In the genomic region with DNA sequence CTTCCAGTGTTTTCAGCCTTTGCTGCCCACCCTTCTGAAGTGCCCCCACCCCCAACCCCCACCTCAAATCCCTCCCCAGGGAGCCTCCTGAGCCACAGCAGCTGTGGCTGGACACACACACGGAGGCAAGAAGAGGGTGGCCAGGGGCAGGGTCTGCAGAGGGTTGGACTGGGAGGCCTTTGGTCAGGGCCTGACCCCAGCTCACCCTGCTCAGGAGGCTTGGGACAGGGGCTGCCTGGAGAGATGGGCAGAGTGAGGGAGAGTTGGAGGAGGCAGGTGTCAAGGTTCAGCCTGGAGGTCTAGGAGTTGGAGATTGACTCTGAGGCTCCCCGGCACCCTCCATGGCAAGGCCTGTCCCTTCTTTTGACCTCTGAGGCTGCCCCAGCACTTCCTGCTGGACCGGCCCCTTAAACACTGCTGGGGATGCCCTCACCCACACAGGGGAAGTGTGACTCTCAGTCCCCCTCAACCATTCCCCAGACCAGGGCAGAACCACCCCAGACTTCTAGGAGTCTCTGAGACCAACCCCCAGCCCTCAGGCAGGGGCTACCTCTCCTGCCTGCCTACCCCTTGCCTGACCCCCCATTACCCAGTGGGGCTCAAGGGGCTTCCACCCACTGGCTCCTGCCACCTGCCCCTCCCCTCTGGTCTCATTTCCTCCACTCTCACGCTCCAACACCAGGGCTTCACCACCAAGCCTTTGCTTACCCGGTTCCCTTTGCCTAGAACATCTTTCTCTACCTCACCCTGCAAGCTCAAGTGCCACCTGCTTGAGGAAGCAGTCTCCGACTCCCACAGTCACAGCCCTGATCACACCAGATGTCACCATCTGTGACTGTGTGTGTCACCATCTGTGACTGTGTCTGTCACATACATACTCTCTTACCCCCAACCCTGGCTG, we compare ENCODE assay signal across 9 cellular contexts. TPM values are rescaled to one million over a fixed set of nuclear protein-coding genes. Genes with fewer than 3 reads are reported as not detected.
DNase-seq lines count a peak whose midpoint lies in the region; FAIRE-seq and TF ChIP-seq lines count a peak whose summit lies in the region.
"Had no signal": no experiment of that assay in that cellular context is flagged by ENCODE, and none has a peak within 500 bp of the region (broad histone marks: within the 10 kb centered on the region; RNA-seq: fewer than 3 reads in every experiment).

No MANE protein-coding gene starts in this region.

- H3K18ac ChIP-seq in H1 (ENCODE audit: extremely low read depth, low read length) = no peak overlapping the region; the same call in 1 of the 2 replicates

- no peak for TF ChIP-seq RAD21 in H1 (IDR thresholded peaks at IDR 0.05 in 1 of 2, conservative IDR thresholded peaks at IDR 0.05 in 1 of 2; ENCODE audit: low read depth in 2 of 2, low read length in 2 of 2)

- H3K4me1 ChIP-seq in H1 (replicated peaks in 1 of 4; ENCODE audit: control insufficient read depth in 3 of 4, insufficient read depth in 4 of 4, low read length in 3 of 4) = peaks cover 8 to 24% (median 14%) of the 10 kb centered on the region in 4 experiments

- H4K8ac ChIP-seq in H1 (ENCODE audit: extremely low read depth, insufficient read depth, low read length) = no peak overlapping the region

- no peaks in the 10 kb centered on the region for H3K36me3 ChIP-seq in H1 (ENCODE audit: control insufficient read depth in 2 of 4, insufficient read depth in 4 of 4, low read length in 3 of 4)

- CTCF ChIA-PET in H1 (lab: Charles Lee; ENCODE audit: partially characterized antibody) = interaction anchor here (0.7 to 4.5 kb wide), 3 partner anchors 18 to 430 kb away, joined by 4 to 18 read pairs (median 16); no protein-coding TSS in a partner anchor

- no peak overlapping the region for H4K5ac ChIP-seq in H1 (ENCODE audit: insufficient read length, low read depth, low read length)

- H2BK5ac ChIP-seq in H1 (ENCODE audit: low read depth, low read length) = peak overlapping the region; percentile 8; the same call in 1 of the 2 replicates

- H3K23ac ChIP-seq in H1 (ENCODE audit: insufficient read length) = no peak overlapping the region

- H3K79me1 ChIP-seq in H1 (ENCODE audit: low read depth, low read length) = peaks cover 19% of the 10 kb centered on the region

- no peak overlapping the region; a peak in 1 of 7 replicates for H3K9ac ChIP-seq in H1 (replicated peaks in 1 of 4; ENCODE audit: extremely low read depth in 1 of 4, low read depth in 3 of 4, low read length in 3 of 4)

- no peak overlapping the region for H3K4me3 ChIP-seq in Jurkat, Clone E6-1 (ENCODE audit: low read length)
- H3K4me3 ChIP-seq in H1 (ENCODE audit: extremely low read depth in 1 of 4, insufficient read depth in 2 of 4, low read depth in 3 of 4, low read length in 4 of 4) = no peak overlapping the region

- 0 out of 2 replicates have a peak overlapping the region, but pooled peaks have one; percentile 39 for H3K27ac ChIP-seq in H1 (ENCODE audit: low read depth, low read length)

- H4K20me1 ChIP-seq in H1 (replicated peaks in 1 of 2; ENCODE audit: control insufficient read depth in 1 of 2, insufficient read depth in 2 of 2, low read length in 2 of 2) = peaks cover 18 to 42% of the 10 kb centered on the region in 2 experiments

- no peak overlapping the region for H3K4me2 ChIP-seq in H1 (ENCODE audit: insufficient read depth in 1 of 2, low read depth in 2 of 2, low read length in 2 of 2)

- WGBS in H1 (ENCODE audit: extremely low coverage in 1 of 2, insufficient coverage in 1 of 2, insufficient read length in 1 of 2, insufficient replicate concordance in 2 of 2, low coverage in 1 of 2, low lambda C conversion rate in 2 of 2, missing lambda C conversion rate in 1 of 2), 2 experiments = 91% methylated on average over 6 of the region's 6 CpGs; no CpG with 5 or more reads in 1 of the 2 experiments

- POLR2A ChIA-PET in H1 (lab: Charles Lee; ENCODE audit: partially characterized antibody) = interaction anchor here (1.3 to 1.4 kb wide), 2 partner anchors 9 to 18 kb away, joined by 3 read pairs; partner anchors contain the start of gene ARAP1

- peak overlapping the region; percentile 75; the same call in 1 of the 2 replicates for H2BK15ac ChIP-seq in H1 (ENCODE audit: low read length)

- peak; percentile 86 for DNase-seq in D721Med (ENCODE audit: insufficient read length, low spot score)
- DNase-seq in GM19239 (ENCODE audit: insufficient read length, low spot score) = no peak
- peak; percentile 29 for DNase-seq in Jurkat, Clone E6-1 (ENCODE audit: low read depth, low spot score)
- DNase-seq in H1 (ENCODE audit: low read depth in 1 of 2, low spot score in 2 of 2) = no peak
- no peak for DNase-seq in GM10266 (ENCODE audit: extremely low spot score)
- no peak for DNase-seq in NCI-H1092 treated with DMSO at 0.1 percent for 48 hours (lab: John Stamatoyannopoulos, UW)
- DNase-seq in GM20000 (ENCODE audit: low spot score) = no peak
- no peak for DNase-seq in activated CD4-positive, CD25-positive, alpha-beta regulatory T cell (lab: John Stamatoyannopoulos, UW)
- DNase-seq: central memory CD4-positive, alpha-beta T cell had no signal

- no peak overlapping the region for H4K91ac ChIP-seq in H1 (replicated peaks; ENCODE audit: insufficient read length, low read length)

- H2AFZ ChIP-seq in H1 (ENCODE audit: low read length) = no peak overlapping the region

- peak; percentile 85 for FAIRE-seq in D721Med (lab: Jason Lieb, UNC)
- FAIRE-seq in GM19239 (lab: Jason Lieb, UNC) = peak; percentile 93
- FAIRE-seq in H1 (lab: Jason Lieb, UNC) = no peak

- no peaks in the 10 kb centered on the region for H3K27me3 ChIP-seq in H1 (replicated peaks in 1 of 4; ENCODE audit: control insufficient read depth in 3 of 4, extremely low read depth in 1 of 4, insufficient read depth in 3 of 4, low read length in 3 of 4)

- H3K23me2 ChIP-seq in H1 (ENCODE audit: low read depth, low read length) = no peaks in the 10 kb centered on the region

- no peak overlapping the region for H2BK120ac ChIP-seq in H1 (replicated peaks; ENCODE audit: low read depth, low read length)

- no peak overlapping the region for H3K14ac ChIP-seq in H1 (ENCODE audit: insufficient read length)

- no peak overlapping the region for H3K4ac ChIP-seq in H1 (replicated peaks; ENCODE audit: insufficient read length, low read depth, low read length)

- no peak overlapping the region for H2BK20ac ChIP-seq in H1 (ENCODE audit: low read length)

- no peak overlapping the region for H2BK12ac ChIP-seq in H1 (ENCODE audit: low read depth, low read length)

- peak overlapping the region; percentile 65; the same call in 1 of the 2 replicates for H2AK5ac ChIP-seq in H1 (ENCODE audit: low read depth, low read length)

- H3K56ac ChIP-seq in H1 (replicated peaks; ENCODE audit: insufficient read length, low read depth, low read length) = no peak overlapping the region

- TF ChIP-seq CTCF in D721Med (IDR thresholded peaks at IDR 0.05; ENCODE audit: insufficient read depth, missing control alignments) (no peak), H1 (IDR thresholded peaks at IDR 0.05; ENCODE audit: control extremely low read depth in 1 of 3, insufficient read depth in 1 of 3, low read depth in 1 of 3, low read length in 3 of 3) (no peak), GM10266 (IDR thresholded peaks at IDR 0.05; ENCODE audit: control insufficient read depth, insufficient read depth, low read depth, missing control alignments) (no peak), GM20000 (IDR thresholded peaks at IDR 0.05; ENCODE audit: extremely low read depth, missing control alignments) (no peak)

- TF ChIP-seq POLR2A in H1 (IDR thresholded peaks at IDR 0.05; ENCODE audit: control extremely low read depth in 1 of 2, low read depth in 2 of 2, low read length in 2 of 2) = no peak

- no peak for TF ChIP-seq EP300 in H1 (IDR thresholded peaks at IDR 0.05; ENCODE audit: borderline replicate concordance in 1 of 2, low read depth in 2 of 2, low read length in 2 of 2)

- no peaks in the 10 kb centered on the region for H3K9me3 ChIP-seq in H1 (ENCODE audit: insufficient read depth in 2 of 2, low read depth in 1 of 2, low read length in 1 of 2)

- H3K79me2 ChIP-seq in H1 (ENCODE audit: control insufficient read depth in 1 of 2, insufficient read depth in 2 of 2, low read length in 2 of 2) = peaks cover 4 to 62% of the 10 kb centered on the region in 2 experiments; a peak in 3 of 4 replicates

TF ChIP-seq in H1, 55 proteins besides CTCF, POLR2A, EP300 and RAD21 (continues in another document):
- TF ChIP-seq BRCA1 (IDR thresholded peaks at IDR 0.05; ENCODE audit: low read depth, low read length) (no peak), GABPA (IDR thresholded peaks at IDR 0.05; ENCODE audit: borderline replicate concordance, insufficient read depth, low read length) (no peak), JUN (IDR thresholded peaks at IDR 0.05; ENCODE audit: low read depth, low read length) (no peak), TCF12 (IDR thresholded peaks at IDR 0.05; ENCODE audit: low read depth, low read length) (no peak), KDM1A (IDR thresholded peaks at IDR 0.05; ENCODE audit: borderline replicate concordance, low read length) (no peak), MAFK (IDR thresholded peaks at IDR 0.05; ENCODE audit: low read depth, low read length) (no peak), TAF1 (IDR thresholded peaks at IDR 0.05; ENCODE audit: low read depth, low read length) (no peak), CHD1 (IDR thresholded peaks at IDR 0.05; ENCODE audit: low read depth, low read length) (no peak), CREB1 (IDR thresholded peaks at IDR 0.05) (no peak)

RNA-seq across cellular contexts. Expression of gene ARAP1, which starts 8.6 kb away (rescaled TPM):
- polyA plus RNA-seq in Jurkat, Clone E6-1 (2012; ENCODE audit: insufficient read depth, insufficient read length) = 54.1 TPM
- 59.5 and 61.6 TPM in 2 replicates for total RNA-seq in H1 (2021; fragmentation: NEBNext Ultra II Directional; extraction: Animal tissue kit (Norgen Biotek cat#: 25700))
- polyA plus RNA-seq in H1 (2011; rRNA removed) = 25.7 and 39.9 TPM in 2 replicates
- 34.5 TPM for polyA plus RNA-seq in H1 (2011; cell fraction: cytosol; rRNA removed)
- 123 TPM for polyA plus RNA-seq in H1 (2011; cell fraction: nucleus; rRNA removed)
- 39.5 to 54.2 TPM (median 51.4 TPM) in 4 replicates for polyA plus RNA-seq in H1 (2012, experiment 1 of 2)
- 53.3 TPM for polyA plus RNA-seq in H1 (2012, experiment 2 of 2)
- 28.7 TPM for polyA plus RNA-seq in H1 (2013, experiment 1 of 2)
- 25.5 TPM for polyA plus RNA-seq in H1 (2013, experiment 2 of 2)
- 39.5 and 45.8 TPM in 2 replicates for polyA minus RNA-seq in H1 (2011; rRNA and poly(A)+ RNA removed)
- polyA minus RNA-seq in H1 (2011; cell fraction: cytosol; rRNA and poly(A)+ RNA removed) = 52.5 TPM
- polyA minus RNA-seq in H1 (2011; cell fraction: nucleus; rRNA and poly(A)+ RNA removed) = 66.4 TPM

RNA-seq across cellular contexts. Expression of gene STARD10, which starts 50.3 kb away (rescaled TPM):
- 25.2 TPM for polyA plus RNA-seq in Jurkat, Clone E6-1 (2012; ENCODE audit: insufficient read depth, insufficient read length)
- total RNA-seq in H1 (2021; fragmentation: NEBNext Ultra II Directional; extraction: Animal tissue kit (Norgen Biotek cat#: 25700)) = 23.7 and 25.3 TPM in 2 replicates
- polyA plus RNA-seq in H1 (2011; rRNA removed) = 35.7 and 57.1 TPM in 2 replicates
- polyA plus RNA-seq in H1 (2011; cell fraction: cytosol; rRNA removed) = 41.5 TPM
- 74.6 TPM for polyA plus RNA-seq in H1 (2011; cell fraction: nucleus; rRNA removed)
- 26.5 to 39.2 TPM (median 33.0 TPM) in 4 replicates for polyA plus RNA-seq in H1 (2012, experiment 1 of 2)
- 26.5 TPM for polyA plus RNA-seq in H1 (2012, experiment 2 of 2)
- polyA plus RNA-seq in H1 (2013, experiment 1 of 2) = 16.4 TPM
- polyA plus RNA-seq in H1 (2013, experiment 2 of 2) = 14.7 TPM
- polyA minus RNA-seq in H1 (2011; rRNA and poly(A)+ RNA removed) = 31.9 and 36.2 TPM in 2 replicates
- 19.2 TPM for polyA minus RNA-seq in H1 (2011; cell fraction: cytosol; rRNA and poly(A)+ RNA removed)
- polyA minus RNA-seq in H1 (2011; cell fraction: nucleus; rRNA and poly(A)+ RNA removed) = 19.1 TPM

Comparison
In these comparisons a context has a peak if more than half of its experiments do, and no peak if none do; other contexts are left out.
1. DNase-seq: peak in D721Med (single experiment) and Jurkat, Clone E6-1 (single experiment); none in GM19239 (single experiment), H1 (0 of 2), GM10266 (single experiment), NCI-H1092 treated with DMSO at 0.1 percent for 48 hours (single experiment), GM20000 (single experiment) and activated CD4-positive, CD25-positive, alpha-beta regulatory T cell (0 of 4).